ENCODE assay signal across 14 cellular contexts in the genomic region with DNA sequence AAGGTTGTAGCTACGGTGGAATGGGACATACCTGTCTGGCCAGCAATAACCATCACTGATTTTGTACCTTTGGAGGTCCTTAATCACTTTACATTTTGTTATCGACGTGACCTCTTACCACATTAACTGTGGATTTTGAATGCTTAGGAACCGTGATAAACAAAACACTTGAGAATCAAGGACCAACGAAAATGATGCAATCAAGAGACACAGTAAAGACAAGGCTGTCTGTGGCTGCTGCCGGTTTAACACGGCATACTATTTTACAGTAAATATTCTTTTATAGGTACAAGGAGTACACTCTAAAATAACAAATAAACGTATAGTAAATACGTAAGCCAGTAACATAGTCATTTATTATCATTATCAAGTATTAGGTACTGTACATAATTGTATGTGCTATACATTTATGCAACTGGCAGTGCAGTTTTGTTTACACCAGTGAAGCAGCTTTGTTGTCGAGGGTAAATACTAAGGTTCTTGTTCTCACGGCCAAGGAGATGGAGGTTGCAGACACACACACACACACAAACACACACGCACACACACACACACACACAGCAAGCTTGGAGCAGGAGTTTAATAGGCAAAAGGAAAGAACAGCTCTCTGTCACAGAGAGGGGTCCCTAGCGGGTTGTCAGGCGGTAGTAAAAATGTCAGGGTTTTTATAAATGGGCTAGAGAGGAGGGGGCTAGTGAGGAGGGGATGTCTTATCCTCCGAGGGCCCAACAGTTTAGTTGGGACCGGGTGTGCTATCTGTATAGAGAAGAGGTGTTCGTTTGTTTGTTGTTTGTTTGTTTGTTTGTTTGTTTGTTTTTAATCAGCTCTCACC.
"Had no signal": no experiment of that assay in that cellular context is flagged by ENCODE, and none has a peak within 500 bp of the region (broad histone marks: within the 10 kb centered on the region; RNA-seq: fewer than 3 reads in every experiment).

No MANE protein-coding gene starts in this region.

- H3K27ac ChIP-seq: esophagus muscularis mucosa, testis had no signal

- DNase-seq: activated CD4-positive, alpha-beta T cell treated with anti-CD3 and anti-CD28 coated beads, Interleukin-2, amount 50 U/mL, for 4 hours; activated CD4-positive, CD25-positive, alpha-beta regulatory T cell treated with anti-CD3 and anti-CD28 coated beads, Interleukin-2, amount 50 U/mL, for 72 hours; activated effector memory CD4-positive, alpha-beta T cell treated with anti-CD3 and anti-CD28 coated beads, Interleukin-2, amount 50 U/mL, for 16 hours; activated T-cell treated with anti-CD3 and anti-CD28 coated beads, Interleukin-2, amount 50 U/mL, for 4 hours; amygdala; glutamatergic neuron; left ventricle myocardium superior; pancreas; retina; stimulated activated CD4-positive, alpha-beta T cell treated with anti-CD3 and anti-CD28 coated beads, Interleukin-4, amount 100 ng/mL, for 4 hours; stimulated activated naive CD8-positive, alpha-beta T cell treated with anti-CD3 and anti-CD28 coated beads, Interleukin-15, amount 100 ng/mL, for 72 hours; testis had no signal

- H3K9me3 ChIP-seq: esophagus muscularis mucosa, pancreas, testis had no signal

- H3K4me1 ChIP-seq: esophagus muscularis mucosa, pancreas, testis had no signal

- H3K4me3 ChIP-seq: esophagus muscularis mucosa, pancreas, testis had no signal

- ATAC-seq: activated naive CD4-positive, alpha-beta T cell treated with anti-CD3 and anti-CD28 coated beads, Interleukin-2, amount 50 U/mL, for 72 hours; activated T-cell treated with anti-CD3 and anti-CD28 coated beads, Interleukin-2, amount 50 U/mL, for 4 hours; left ventricle myocardium superior; stimulated activated naive CD8-positive, alpha-beta T cell treated with anti-CD3 and anti-CD28 coated beads, Interleukin-15, amount 100 ng/mL, for 72 hours had no signal

- H3K27me3 ChIP-seq: esophagus muscularis mucosa, pancreas, testis had no signal

- H3K36me3 ChIP-seq: esophagus muscularis mucosa, pancreas had no signal
